16 cellular contexts compared by ENCODE assay signal in genomic region chr2:102048465-102048864, GRCh38. TPM values are rescaled to one million over a fixed set of nuclear protein-coding genes. Genes with fewer than 3 reads are reported as not detected.
DNase-seq lines count a peak whose midpoint lies in the region; ATAC-seq, FAIRE-seq and TF ChIP-seq lines count a peak whose summit lies in the region.
"Had no signal": no experiment of that assay in that cellular context is flagged by ENCODE, and none has a peak within 500 bp of the region (broad histone marks: within the 10 kb centered on the region; RNA-seq: fewer than 3 reads in every experiment).

No MANE protein-coding gene starts in this region.

- H3K36me3 ChIP-seq in breast epithelium (no peaks in the 10 kb centered on the region), left lung (peaks cover 0 to 35% of the 10 kb centered on the region in 2 donors), testis (ENCODE audit: low read depth, missing control alignments) (no peaks in the 10 kb centered on the region), SJCRH30 (no peaks in the 10 kb centered on the region), kidney (ENCODE audit: control insufficient read depth in 1 of 2, insufficient read depth in 2 of 2, low read length in 2 of 2) (no peaks in the 10 kb centered on the region)

- H3K4me3 ChIP-seq in breast epithelium (no peak overlapping the region), left lung (no peak overlapping the region), testis (no peak overlapping the region), SJCRH30 (no peak overlapping the region), kidney (ENCODE audit: low read length in 2 of 2) (no peak overlapping the region)
- H3K4me3 ChIP-seq: GM12878 had no signal

- H3K9ac ChIP-seq in kidney (ENCODE audit: low read length in 2 of 2): no peak overlapping the region

- no peak for TF ChIP-seq POLR2A in H54 (IDR thresholded peaks at IDR 0.05; ENCODE audit: low read depth, low read length)
- TF ChIP-seq POLR2A in breast epithelium (IDR thresholded peaks at IDR 0.05): no peak
- no peak for TF ChIP-seq POLR2A in testis (IDR thresholded peaks at IDR 0.05)

- 39 to 42% methylated on average over 8 of the region's 8 CpGs for WGBS in testis, 2 donors

- H3K4me1 ChIP-seq in breast epithelium (peaks cover 0 to 18% of the 10 kb centered on the region in 2 donors), left lung (peaks cover 29 to 76% of the 10 kb centered on the region in 2 donors), testis (peaks cover 33% of the 10 kb centered on the region), SJCRH30 (no peaks in the 10 kb centered on the region), kidney (ENCODE audit: control insufficient read depth in 1 of 2, insufficient read depth in 1 of 2, low read depth in 1 of 2, low read length in 2 of 2) (peaks cover 11 to 14% of the 10 kb centered on the region in 2 donors)

- ATAC-seq in left lung: peak; percentile 41
- ATAC-seq: activated CD4-positive, CD25-positive, alpha-beta regulatory T cell treated with anti-CD3 and anti-CD28 coated beads, Interleukin-2, amount 50 U/mL, for 24 hours; GM12878 had no signal

- FAIRE-seq in H54 (lab: Jason Lieb, UNC) (no peak), kidney (lab: Jason Lieb, UNC) (no peak)
- FAIRE-seq: GM12878 had no signal

- no peaks in the 10 kb centered on the region for H3K27me3 ChIP-seq in breast epithelium
- H3K27me3 ChIP-seq in left lung: no peaks in the 10 kb centered on the region
- H3K27me3 ChIP-seq in testis: no peaks in the 10 kb centered on the region
- H3K27me3 ChIP-seq in SJCRH30: no peaks in the 10 kb centered on the region

- intact Hi-C loops in breast epithelium (cut with DNase I; ENCODE audit: low total_unique reads): no loop called here
- intact Hi-C loops in left lung (cut with DNase I): no loop called here
- intact Hi-C loops in testis (cut with DNase I; ENCODE audit: low total_unique reads): no loop called here
- intact Hi-C loops in kidney (cut with DNase I): no loop called here

- TF ChIP-seq CTCF in breast epithelium (IDR thresholded peaks at IDR 0.05) (no peak), left lung (IDR thresholded peaks at IDR 0.05) (no peak), testis (IDR thresholded peaks at IDR 0.05) (no peak), kidney (IDR thresholded peaks at IDR 0.05; ENCODE audit: borderline replicate concordance, extremely low read depth, insufficient read depth) (no peak)

- H3K27ac ChIP-seq in breast epithelium: peak overlapping the region; percentile 83 to 85
- H3K27ac ChIP-seq in left lung: peak overlapping the region; percentile 13 to 47
- H3K27ac ChIP-seq in testis: peak overlapping the region; percentile 40 to 75
- H3K27ac ChIP-seq in SJCRH30: no peak overlapping the region
- H3K27ac ChIP-seq in kidney (ENCODE audit: low read depth in 2 of 2, low read length in 2 of 2): no peak overlapping the region
- H3K27ac ChIP-seq: neutrophil had no signal

- no peaks in the 10 kb centered on the region for H3K9me3 ChIP-seq in breast epithelium
- no peaks in the 10 kb centered on the region for H3K9me3 ChIP-seq in left lung
- no peaks in the 10 kb centered on the region for H3K9me3 ChIP-seq in testis
- H3K9me3 ChIP-seq in SJCRH30 (replicated peaks): no peaks in the 10 kb centered on the region
- H3K9me3 ChIP-seq in kidney (ENCODE audit: control insufficient read depth in 1 of 2, low read length in 2 of 2): no peaks in the 10 kb centered on the region
- H3K9me3 ChIP-seq: neutrophil had no signal

- DNase-seq in H54 (ENCODE audit: insufficient read length, low spot score): peak; percentile 34
- DNase-seq in breast epithelium (ENCODE audit: low spot score in 2 of 2): no peak
- DNase-seq in left lung: no peak
- peak; percentile 75 for DNase-seq in testis
- DNase-seq in DMS53 (lab: John Stamatoyannopoulos, UW): no peak
- DNase-seq in MV-4-11 (lab: John Stamatoyannopoulos, UW): no peak
- DNase-seq in SJCRH30: no peak
- DNase-seq in kidney: no peak
- DNase-seq: activated CD8-positive, alpha-beta memory T cell treated with anti-CD3 and anti-CD28 coated beads, Interleukin-2, amount 50 U/mL, for 4 hours; activated naive CD4-positive, alpha-beta T cell treated with anti-CD3 and anti-CD28 coated beads, Interleukin-2, amount 50 U/mL, for 16 hours; NCI-H146; NCI-H526 had no signal

RNA-seq across cellular contexts. Expression of gene IL1R2, which starts 56.7 kb away (rescaled TPM):
- total RNA-seq in breast epithelium (1 to 10 TPM; 8.2 to 9.8 (median 8.2) TPM), left lung (100 to 1,000 TPM in 1 of 2 donors, 1 to 10 TPM in 1; 4.9 to 195 TPM), testis (1 to 10 TPM; 2.7 to 3.7 TPM), kidney (20.0 TPM)
- polyA plus RNA-seq in testis (ENCODE audit: insufficient read depth, low read depth, low replicate concordance) (2.2 TPM), kidney (ENCODE audit: insufficient read depth, low read depth, low replicate concordance) (11.2 TPM)
- not detected in 2 replicates for total RNA-seq in SJCRH30 (2014; rRNA removed; shearing (Covaris generic))
- polyA plus RNA-seq: BJ had no signal

Comparison
In these comparisons a context has a peak if more than half of its experiments do, and no peak if none do; other contexts are left out.
1. DNase-seq: peak in H54 (single experiment) and testis (single experiment); none in breast epithelium (0 of 2), left lung (0 of 2), DMS53 (single experiment), MV-4-11 (single experiment), SJCRH30 (0 of 2) and kidney (single experiment).
2. H3K27ac ChIP-seq: peak in breast epithelium (2 of 2), left lung (2 of 2) and testis (2 of 2); none in SJCRH30 (single experiment) and kidney (0 of 2).